Comparison of ENCODE assay signal across 23 cellular contexts in the genomic region with DNA sequence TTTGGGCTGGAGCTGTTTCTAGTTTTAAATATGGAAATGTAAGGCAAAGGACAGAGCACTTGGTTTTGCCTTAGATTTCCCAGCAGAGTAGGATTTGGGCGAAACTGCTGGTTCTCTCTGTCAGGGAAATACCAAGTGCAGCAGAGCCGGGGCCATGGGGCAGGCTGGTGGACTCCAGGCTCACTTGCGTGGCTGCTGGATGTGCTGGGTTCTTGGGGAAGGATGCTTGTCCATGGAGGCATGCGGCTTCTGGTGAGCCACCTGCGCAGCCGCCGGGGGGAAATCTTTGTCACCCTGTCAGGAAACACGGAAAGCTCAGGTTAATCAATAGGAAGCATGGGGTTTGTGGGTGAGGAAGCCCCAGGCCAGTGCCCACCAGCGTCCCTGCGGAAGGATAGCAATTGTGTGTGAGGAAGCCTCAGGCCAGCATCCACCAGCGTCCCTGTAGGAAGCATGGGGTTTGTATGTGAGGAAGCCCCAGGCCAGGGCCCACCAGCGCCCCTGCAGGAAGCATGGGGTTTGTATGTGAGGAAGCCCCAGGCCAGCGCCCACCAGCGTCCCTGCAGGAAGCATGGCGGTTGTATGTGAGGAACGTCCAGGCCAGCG.
"Had no signal": no experiment of that assay in that cellular context is flagged by ENCODE, and none has a peak within 500 bp of the region (broad histone marks: within the 10 kb centered on the region; RNA-seq: fewer than 3 reads in every experiment).

No MANE protein-coding gene starts in this region.

- H3K9me3 Mint-ChIP-seq: activated T-helper 2 cell treated with anti-CD3 and anti-CD28 coated beads, Interferon-gamma antibody, Interleukin-2, Interleukin-4, amounts not matched to agents 10 μg/mL and 5 μg/mL and 100 μg/mL, durations not matched to agents 14 hours and 24 hours and 36 hours; type B pancreatic cell had no signal

- H3K4me3 ChIP-seq: left lung, lung, sigmoid colon, smooth muscle cell, thoracic aorta, vagina had no signal

- H3K27ac ChIP-seq: foreskin keratinocyte, left lung, sigmoid colon, thoracic aorta, vagina had no signal

- DNase-seq: activated CD4-positive, alpha-beta T cell treated with anti-CD3 and anti-CD28 coated beads for 1 hour; activated CD8-positive, alpha-beta memory T cell treated with anti-CD3 and anti-CD28 coated beads, Interleukin-2, amount 50 U/mL, for 48 hours; activated naive CD4-positive, alpha-beta T cell; activated naive CD8-positive, alpha-beta T cell treated with anti-CD3 and anti-CD28 coated beads, Interleukin-2, amount 10 ng/mL, durations not matched to agents 7 days and 5 days; activated T-cell treated with anti-CD3 and anti-CD28 coated beads, Interleukin-2, amount 50 U/mL, for 4 hours; amygdala; cerebellar nuclear complex; foreskin keratinocyte; kidney glomerular epithelial cell; left lung; naive B cell; retina; sigmoid colon; stimulated activated CD4-positive, alpha-beta T cell treated with anti-CD3 and anti-CD28 coated beads, Interleukin-15, amount 100 ng/mL, for 24 hours; stimulated activated CD4-positive, alpha-beta T cell treated with anti-CD3 and anti-CD28 coated beads, Interleukin-4, amount 100 ng/mL, for 1 hour; stimulated activated naive CD4-positive, alpha-beta T cell treated with Interleukin-2 at 50 U/mL for 16 hours had no signal

- H3K27me3 ChIP-seq: foreskin keratinocyte, left lung, sigmoid colon, vagina had no signal

- H3K27me3 Mint-ChIP-seq: activated naive CD8-positive, alpha-beta T cell treated with anti-CD3 and anti-CD28 coated beads, Interleukin-2, amount 10 ng/mL, durations not matched to agents 7 days and 5 days; naive B cell; progenitor cell of endocrine pancreas; type B pancreatic cell had no signal

- H3K4me1 Mint-ChIP-seq: activated naive CD8-positive, alpha-beta T cell treated with anti-CD3 and anti-CD28 coated beads, Interleukin-2, amount 10 ng/mL, durations not matched to agents 7 days and 5 days had no signal

- H3K4me3 Mint-ChIP-seq: activated naive CD8-positive, alpha-beta T cell treated with anti-CD3 and anti-CD28 coated beads, Interleukin-2, amount 10 ng/mL, durations not matched to agents 7 days and 5 days; activated T-cell treated with anti-CD3 and anti-CD28 coated beads, Interleukin-2, amount 50 U/mL, for 4 hours; naive B cell; type B pancreatic cell had no signal

- H3K4me1 ChIP-seq: left lung, sigmoid colon, vagina had no signal

- H3K27ac Mint-ChIP-seq: activated naive CD8-positive, alpha-beta T cell treated with anti-CD3 and anti-CD28 coated beads, Interleukin-2, amount 10 ng/mL, durations not matched to agents 7 days and 5 days; activated T-helper 2 cell treated with anti-CD3 and anti-CD28 coated beads, Interferon-gamma antibody, Interleukin-2, Interleukin-4, amounts not matched to agents 10 μg/mL and 5 μg/mL and 100 μg/mL, durations not matched to agents 14 hours and 24 hours and 36 hours; progenitor cell of endocrine pancreas; type B pancreatic cell had no signal

- H3K9me3 ChIP-seq: sigmoid colon, vagina had no signal

- H3K4me2 ChIP-seq: smooth muscle cell had no signal
